ENCODE assay signal across 18 cellular contexts in the genomic region with DNA sequence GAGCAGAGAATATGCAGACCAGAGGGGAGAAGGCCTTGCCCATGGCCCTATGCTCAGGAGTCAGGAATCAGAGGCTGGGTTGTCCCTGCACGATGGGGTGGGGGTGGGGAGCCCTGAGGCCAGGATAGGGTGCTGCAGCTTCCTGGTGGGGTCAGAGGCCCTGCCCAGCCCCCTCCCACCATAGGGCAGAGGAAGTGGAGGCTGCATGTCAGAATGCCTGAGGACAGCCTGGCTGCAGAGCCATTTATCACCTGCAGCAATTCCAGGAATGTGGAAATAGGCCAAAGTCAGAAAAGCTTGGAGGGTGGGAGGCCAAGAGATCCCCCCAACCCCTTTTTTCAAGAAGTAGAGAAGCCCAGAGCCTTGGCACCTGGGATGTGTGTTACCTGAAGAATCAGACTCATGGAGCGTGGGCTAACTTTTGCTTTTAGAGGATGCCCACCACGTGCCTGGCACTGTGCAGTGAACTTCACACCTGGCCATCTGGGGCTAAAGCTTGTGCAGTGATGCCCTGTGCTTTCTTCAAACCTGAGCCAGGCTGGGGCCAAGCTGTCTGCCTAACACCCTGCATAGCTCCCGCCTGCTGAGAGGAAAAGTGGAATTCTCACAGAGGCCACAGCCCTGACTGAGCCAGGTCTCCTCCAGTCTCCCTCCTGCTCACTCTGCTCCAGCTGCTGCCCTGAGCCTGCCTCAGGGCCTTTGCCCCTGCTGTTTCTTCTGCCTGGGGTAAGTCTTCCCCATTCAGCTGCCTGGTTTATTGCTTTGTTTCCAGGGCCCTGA.
DNase-seq lines count a peak whose midpoint lies in the region; ATAC-seq and TF ChIP-seq lines count a peak whose summit lies in the region.
"Had no signal": no experiment of that assay in that cellular context is flagged by ENCODE, and none has a peak within 500 bp of the region (broad histone marks: within the 10 kb centered on the region; RNA-seq: fewer than 3 reads in every experiment).

No MANE protein-coding gene starts in this region.

- no peaks in the 10 kb centered on the region for H3K36me3 Mint-ChIP-seq in mesothelial cell of epicardium
- H3K36me3 Mint-ChIP-seq: activated naive CD4-positive, alpha-beta T cell treated with anti-CD3 and anti-CD28 coated beads, Interleukin-2, amount 50 U/mL, for 24 hours; naive B cell had no signal

- peak; percentile 30 for DNase-seq in DND-41
- peak; percentile 14 to 44 (median 25) for DNase-seq in body of pancreas
- DNase-seq in mesothelial cell of epicardium (ENCODE audit: low spot score in 2 of 2, unreplicated experiment in 2 of 2), result peak in 1 of 2 experiments; percentile 39
- no peak for DNase-seq in GM23248
- no peak for DNase-seq in upper lobe of right lung
- DNase-seq: effector CD4-positive, alpha-beta T cell; naive B cell; NCI-H2107; NCI-H748 treated with DMSO at 0.1 percent for 48 hours; psoas muscle; RPMI8226; SW 1271 had no signal

- peaks cover 55% of the 10 kb centered on the region for H3K4me1 Mint-ChIP-seq in mesothelial cell of epicardium
- H3K4me1 Mint-ChIP-seq: naive B cell had no signal

- no peaks in the 10 kb centered on the region for H3K9me2 ChIP-seq in GM23248 (ENCODE audit: insufficient read depth)

- no peak overlapping the region for H3K4me3 Mint-ChIP-seq in mesothelial cell of epicardium
- H3K4me3 Mint-ChIP-seq: activated naive CD4-positive, alpha-beta T cell treated with anti-CD3 and anti-CD28 coated beads, Interleukin-2, amount 50 U/mL, for 24 hours; naive B cell; stimulated activated naive CD8-positive, alpha-beta T cell treated with anti-CD3 and anti-CD28 coated beads, Interleukin-15, Interleukin-2, amounts not matched to agents 100 ng/mL and 50 ng/mL, for 24 hours had no signal

- no peak for TF ChIP-seq POLR2A in body of pancreas (IDR thresholded peaks at IDR 0.05)

- in situ Hi-C loops in GM23248 (cut with MboI), result no loop called here

- H3K4me1 ChIP-seq in DND-41 (ENCODE audit: insufficient read depth, low read length) (no peaks in the 10 kb centered on the region), HUES64 (ENCODE audit: insufficient read depth, low read length) (peaks cover 12% of the 10 kb centered on the region), body of pancreas (peaks cover 3% of the 10 kb centered on the region), GM23248 (ENCODE audit: insufficient read depth) (no peaks in the 10 kb centered on the region), upper lobe of right lung (no peaks in the 10 kb centered on the region)
- H3K4me1 ChIP-seq: breast epithelium, psoas muscle had no signal

- no peaks in the 10 kb centered on the region for H3F3A ChIP-seq in GM23248 (ENCODE audit: insufficient read depth)

- H3K9me3 ChIP-seq in DND-41 (ENCODE audit: insufficient read depth, low read length, severe bottlenecking) (no peaks in the 10 kb centered on the region), HUES64 (ENCODE audit: insufficient read depth, low read depth, low read length) (no peaks in the 10 kb centered on the region), body of pancreas (no peaks in the 10 kb centered on the region), GM23248 (ENCODE audit: low read depth) (no peaks in the 10 kb centered on the region), upper lobe of right lung (no peaks in the 10 kb centered on the region)
- H3K9me3 ChIP-seq: breast epithelium, psoas muscle had no signal

- H4K20me1 ChIP-seq in DND-41 (ENCODE audit: insufficient read depth, low read length) (no peaks in the 10 kb centered on the region; the same call in 1 of the 2 replicates), GM23248 (ENCODE audit: insufficient read depth) (no peaks in the 10 kb centered on the region)

- ATAC-seq in DND-41 (ENCODE audit: insufficient read depth, low read depth), result peak; percentile 73
- peak; percentile 71 for ATAC-seq in body of pancreas
- no peak for ATAC-seq in GM21515 (IDR thresholded peaks at IDR 0.05; ENCODE audit: unreplicated experiment)
- ATAC-seq in upper lobe of right lung, result no peak
- no peak for ATAC-seq in HG03280 (IDR thresholded peaks at IDR 0.05; ENCODE audit: unreplicated experiment)
- ATAC-seq: psoas muscle had no signal

- H3K27me3 ChIP-seq in DND-41 (ENCODE audit: insufficient read depth, low read length, poor library complexity) (no peaks in the 10 kb centered on the region), HUES64 (ENCODE audit: insufficient read depth, low read length) (no peaks in the 10 kb centered on the region), body of pancreas (no peaks in the 10 kb centered on the region), GM23248 (replicated peaks; ENCODE audit: insufficient read depth) (no peaks in the 10 kb centered on the region), upper lobe of right lung (no peaks in the 10 kb centered on the region)
- H3K27me3 ChIP-seq: breast epithelium had no signal

- H3K4me3 ChIP-seq in DND-41 (ENCODE audit: low read depth in 1 of 2, low read length in 2 of 2), result no peak overlapping the region
- H3K4me3 ChIP-seq in HUES64 (ENCODE audit: low read length), result no peak overlapping the region
- H3K4me3 ChIP-seq in body of pancreas, result no peak overlapping the region
- H3K4me3 ChIP-seq in GM23248, result no peak overlapping the region
- no peak overlapping the region for H3K4me3 ChIP-seq in upper lobe of right lung
- H3K4me3 ChIP-seq: breast epithelium, psoas muscle had no signal

- H2AFZ ChIP-seq in DND-41 (ENCODE audit: low read depth, low read length) (no peak overlapping the region), GM23248 (no peak overlapping the region)

- WGBS in HUES64, result 62% methylated on average over 4 of the region's 4 CpGs
- 62 to 100% methylated on average over 1 to 4 of the region's 4 CpGs for WGBS in body of pancreas, 2 donors
- WGBS in GM23248 (ENCODE audit: low coverage in 1 of 2, low lambda C conversion rate in 2 of 2, missing lambda C conversion rate in 2 of 2), 2 experiments, result 34 to 37% methylated on average over 4 of the region's 4 CpGs

- no peaks in the 10 kb centered on the region for H3K79me2 ChIP-seq in DND-41 (ENCODE audit: insufficient read depth, low read length)
- no peaks in the 10 kb centered on the region for H3K79me2 ChIP-seq in GM23248 (ENCODE audit: insufficient read depth)

- H3K9me3 Mint-ChIP-seq in mesothelial cell of epicardium, result no peaks in the 10 kb centered on the region
- H3K9me3 Mint-ChIP-seq: activated naive CD4-positive, alpha-beta T cell treated with anti-CD3 and anti-CD28 coated beads, Interleukin-2, amount 50 U/mL, for 24 hours; stimulated activated naive CD8-positive, alpha-beta T cell treated with anti-CD3 and anti-CD28 coated beads, Interleukin-15, Interleukin-2, amounts not matched to agents 100 ng/mL and 50 ng/mL, for 24 hours had no signal

- peak overlapping the region; percentile 88 for H3K27ac Mint-ChIP-seq in mesothelial cell of epicardium
- H3K27ac Mint-ChIP-seq: activated naive CD4-positive, alpha-beta T cell treated with anti-CD3 and anti-CD28 coated beads, Interleukin-2, amount 50 U/mL, for 24 hours; stimulated activated naive CD8-positive, alpha-beta T cell treated with anti-CD3 and anti-CD28 coated beads, Interleukin-15, Interleukin-2, amounts not matched to agents 100 ng/mL and 50 ng/mL, for 24 hours had no signal

- H3K36me3 ChIP-seq in DND-41 (ENCODE audit: insufficient read depth, low read length) (no peaks in the 10 kb centered on the region), HUES64 (ENCODE audit: insufficient read depth, low read length) (no peaks in the 10 kb centered on the region), body of pancreas (replicated peaks in 1 of 2; ENCODE audit: insufficient read depth in 1 of 2, low read depth in 2 of 2) (no peaks in the 10 kb centered on the region), GM23248 (ENCODE audit: low read depth) (no peaks in the 10 kb centered on the region), upper lobe of right lung (no peaks in the 10 kb centered on the region)
- H3K36me3 ChIP-seq: breast epithelium had no signal

- H3K9ac ChIP-seq in DND-41 (ENCODE audit: low read depth, low read length) (no peak overlapping the region), HUES64 (ENCODE audit: low read depth, low read length) (no peak overlapping the region), GM23248 (no peak overlapping the region)

- no peak overlapping the region for H3K27ac ChIP-seq in DND-41 (ENCODE audit: low read length)
- H3K27ac ChIP-seq in HUES64 (ENCODE audit: low read depth, low read length), result 0 out of 2 replicates have a peak overlapping the region, but pooled peaks have one; percentile 16
- no peak overlapping the region for H3K27ac ChIP-seq in body of pancreas
- no peak overlapping the region for H3K27ac ChIP-seq in GM23248
- no peak overlapping the region for H3K27ac ChIP-seq in upper lobe of right lung
- H3K27ac ChIP-seq: breast epithelium, psoas muscle had no signal

- H3K27me3 Mint-ChIP-seq in mesothelial cell of epicardium (ENCODE audit: low read depth), result no peaks in the 10 kb centered on the region
- H3K27me3 Mint-ChIP-seq: activated naive CD4-positive, alpha-beta T cell treated with anti-CD3 and anti-CD28 coated beads, Interleukin-2, amount 50 U/mL, for 24 hours; stimulated activated naive CD8-positive, alpha-beta T cell treated with anti-CD3 and anti-CD28 coated beads, Interleukin-15, Interleukin-2, amounts not matched to agents 100 ng/mL and 50 ng/mL, for 24 hours had no signal

- TF ChIP-seq CTCF in DND-41 (IDR thresholded peaks at IDR 0.05; ENCODE audit: borderline replicate concordance, extremely low read depth, low read length, poor library complexity, severe bottlenecking) (no peak), body of pancreas (IDR thresholded peaks at IDR 0.05) (no peak), mesothelial cell of epicardium (IDR thresholded peaks at IDR 0.05; ENCODE audit: unreplicated experiment) (no peak), upper lobe of right lung (IDR thresholded peaks at IDR 0.05) (no peak)

- intact Hi-C loops in body of pancreas (cut with DNase I) (no loop called here), upper lobe of right lung (cut with DNase I) (no loop called here)

- H3K4me2 ChIP-seq in DND-41 (ENCODE audit: insufficient read depth, low read length), result no peak overlapping the region
- no peak overlapping the region for H3K4me2 ChIP-seq in GM23248 (ENCODE audit: unreplicated experiment)

Comparison
In these comparisons a context has a peak if more than half of its experiments do, and no peak if none do; other contexts are left out.
1. ATAC-seq: peak in DND-41 (single experiment) and body of pancreas (single experiment); none in GM21515 (single experiment), upper lobe of right lung (single experiment) and HG03280 (single experiment).
2. DNase-seq: peak in DND-41 (single experiment) and body of pancreas (4 of 4); none in GM23248 (single experiment) and upper lobe of right lung (single experiment).